In the genomic region with DNA sequence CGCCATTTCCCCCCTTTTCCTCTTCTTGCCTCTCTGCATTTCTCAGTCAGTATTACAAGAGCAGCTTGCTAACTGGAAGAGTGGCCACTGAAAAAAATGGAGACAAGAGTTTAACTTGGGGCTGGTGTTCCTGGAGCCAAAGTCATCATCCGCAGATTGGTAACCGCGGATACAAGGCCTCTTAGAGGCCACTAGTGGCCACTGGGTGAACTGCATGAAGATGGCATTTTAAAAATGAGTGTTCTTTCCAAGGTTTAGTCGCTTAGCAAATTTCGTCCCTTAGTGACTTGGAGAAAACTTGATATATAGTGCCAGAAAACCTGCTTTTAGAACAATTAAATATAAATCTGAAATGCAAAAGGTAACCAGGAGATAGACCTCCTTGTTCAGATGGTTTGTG, we compare ENCODE assay signal across 8 cellular contexts. TPM values are rescaled to one million over a fixed set of nuclear protein-coding genes. Genes with fewer than 3 reads are reported as not detected.
DNase-seq lines count a peak whose midpoint lies in the region; ATAC-seq and TF ChIP-seq lines count a peak whose summit lies in the region.

No MANE protein-coding gene starts in this region.

- WGBS in IMR-90 (ENCODE audit: extremely low coverage in 2 of 2, insufficient read length in 1 of 2), 2 experiments, result no CpG with 5 or more reads among the region's 6 CpGs

- TF ChIP-seq CTCF in IMR-90 (conservative IDR thresholded peaks at IDR 0.05; ENCODE audit: low read depth, low read length), result peak; percentile 41
- peak; percentile 88 for TF ChIP-seq CTCF in fibroblast of mammary gland (conservative IDR thresholded peaks at IDR 0.05; ENCODE audit: control insufficient read depth, insufficient read depth, low read depth, low read length)
- TF ChIP-seq CTCF in neutrophil (IDR thresholded peaks at IDR 0.05), result peak; percentile 74

- TF ChIP-seq POLR2A in IMR-90 (IDR thresholded peaks at IDR 0.05; ENCODE audit: low read depth, low read length), result no peak

- H4K8ac ChIP-seq in IMR-90 (ENCODE audit: low read depth in 2 of 2, low read length in 2 of 2), result no peak overlapping the region

- H2BK120ac ChIP-seq in IMR-90 (ENCODE audit: low read depth, low read length), result no peak overlapping the region

- no peak overlapping the region for H2BK5ac ChIP-seq in IMR-90 (ENCODE audit: low read depth, low read length, poor library complexity, severe bottlenecking)

- H2AK9ac ChIP-seq in IMR-90 (replicated peaks; ENCODE audit: low read depth, low read length, poor library complexity), result no peak overlapping the region

- no peaks in the 10 kb centered on the region for H4K20me1 ChIP-seq in IMR-90 (ENCODE audit: insufficient read depth, low read length)

- H3K27ac ChIP-seq in IMR-90 (ENCODE audit: insufficient read depth, low read length) (no peak overlapping the region), neutrophil (no peak overlapping the region)

- POLR2A ChIA-PET in IMR-90 (lab: Charles Lee; ENCODE audit: unreplicated experiment), result no interaction called here

- H3K4ac ChIP-seq in IMR-90 (ENCODE audit: low read depth, low read length), result no peak overlapping the region

- H2AK5ac ChIP-seq in IMR-90 (ENCODE audit: low read depth, low read length), result no peak overlapping the region

- H4K5ac ChIP-seq in IMR-90 (ENCODE audit: low read depth, low read length), result no peak overlapping the region

- intact Hi-C loops in IMR-90 (cut with micrococcal nuclease), result loop anchor here (10.0 kb wide), 1 partner anchor 841 kb away; no protein-coding TSS in a partner anchor

- peak; percentile 57; the same call in 1 of the 2 replicates for ATAC-seq in IMR-90 (ENCODE audit: low read depth)
- ATAC-seq in HG03378 (IDR thresholded peaks at IDR 0.05; ENCODE audit: unreplicated experiment), result no peak

- H3K9me1 ChIP-seq in IMR-90 (ENCODE audit: insufficient read depth, low read length), result no peaks in the 10 kb centered on the region

- no peak overlapping the region for H2BK15ac ChIP-seq in IMR-90 (ENCODE audit: low read depth, low read length)

- no TSS peak for BruUV-seq in IMR-90 (replicated peaks; lab: Mats Ljungman, UMichigan)

- no peaks in the 10 kb centered on the region for H3K4me1 ChIP-seq in IMR-90 (ENCODE audit: control insufficient read depth, insufficient read depth, low read length)
- peaks cover 7 to 10% of the 10 kb centered on the region in 2 experiments for H3K4me1 ChIP-seq in neutrophil (ENCODE audit: control insufficient read depth in 1 of 2, insufficient read depth in 1 of 2, low read depth in 1 of 2, low read length in 1 of 2)

- H4K91ac ChIP-seq in IMR-90 (ENCODE audit: insufficient read depth, low read depth, low read length), result no peak overlapping the region

- in situ Hi-C loops in IMR-90 (cut with MboI; ENCODE audit: low sequenced_read_pairs), result no loop called here

- H3K4me3 ChIP-seq in IMR-90 (ENCODE audit: insufficient read depth, low read depth, low read length) (no peak overlapping the region), fibroblast of mammary gland (ENCODE audit: control insufficient read depth, low read depth, low read length) (no peak overlapping the region), neutrophil (ENCODE audit: low read depth in 1 of 2, low read length in 1 of 2) (no peak overlapping the region)

- CTCF ChIA-PET in IMR-90 (lab: Yijun Ruan, JAX), result no interaction called here

- H3K27me3 ChIP-seq in IMR-90 (ENCODE audit: control insufficient read depth, insufficient read depth, low read length), result no peaks in the 10 kb centered on the region
- peaks cover 21% of the 10 kb centered on the region for H3K27me3 ChIP-seq in neutrophil

- H3K18ac ChIP-seq in IMR-90 (ENCODE audit: low read depth, low read length), result no peak overlapping the region

- H2BK20ac ChIP-seq in IMR-90 (ENCODE audit: low read depth, low read length), result no peak overlapping the region

- no peak overlapping the region for H3K56ac ChIP-seq in IMR-90 (ENCODE audit: extremely low read depth, insufficient read depth, low read length)

- TF ChIP-seq RAD21 in IMR-90 (IDR thresholded peaks at IDR 0.05; ENCODE audit: low read length), result peak; percentile 33; the same call in 1 of the 2 replicates

- no peaks in the 10 kb centered on the region for H3K79me1 ChIP-seq in IMR-90 (ENCODE audit: low read depth in 1 of 2, low read length in 2 of 2)

- no peak overlapping the region for H3K14ac ChIP-seq in IMR-90 (replicated peaks; ENCODE audit: low read depth, low read length)

- dilution Hi-C loops in IMR-90 (cut with HindIII; ENCODE audit: low sequenced_read_pairs, unreplicated experiment), result no loop called here

- no peak overlapping the region for H3K23ac ChIP-seq in IMR-90 (ENCODE audit: low read depth, low read length)

- DNase-seq in NCI-H526 (lab: John Stamatoyannopoulos, UW) (peak; percentile 14 to 43), NCI-H526 treated with DMSO at 0.1 percent for 48 hours (lab: John Stamatoyannopoulos, UW) (no peak), IMR-90 (peak; percentile 11), SW480 (ENCODE audit: low spot score) (peak; percentile 30), fibroblast of mammary gland (ENCODE audit: low read depth) (peak; percentile 56), cortex of kidney (lab: John Stamatoyannopoulos, UW) (no peak)

- no peak overlapping the region for H3K9ac ChIP-seq in IMR-90 (ENCODE audit: low read depth, low read length)

- H3K4me2 ChIP-seq in IMR-90 (ENCODE audit: low read depth, low read length), result no peak overlapping the region

- H3K9me3 ChIP-seq in IMR-90 (ENCODE audit: control insufficient read depth, insufficient read depth, low read length) (peaks cover 10% of the 10 kb centered on the region; the same call in 1 of the 2 replicates), neutrophil (no peaks in the 10 kb centered on the region)

- no peak overlapping the region for H2AFZ ChIP-seq in IMR-90 (replicated peaks; ENCODE audit: low read length, poor library complexity)

- H3K36me3 ChIP-seq in IMR-90 (ENCODE audit: control insufficient read depth, insufficient read depth, low read length), result no peaks in the 10 kb centered on the region
- H3K36me3 ChIP-seq in neutrophil, result no peaks in the 10 kb centered on the region

TF ChIP-seq in IMR-90, 13 proteins besides CTCF, POLR2A, EP300 and RAD21:
- no peak for TF ChIP-seq MAZ (IDR thresholded peaks at IDR 0.05; ENCODE audit: borderline replicate concordance, low read depth, low read length)

RNA-seq across cellular contexts. Expression of gene F13A1, which starts 4.8 kb away (rescaled TPM):
- not detected in 2 replicates for total RNA-seq in IMR-90 (2012; rRNA removed)
- not detected in 2 replicates for polyA plus RNA-seq in IMR-90 (2012; rRNA removed)
- polyA plus RNA-seq in IMR-90 (2012; cell fraction: cytosol; rRNA removed), result not detected in 2 replicates
- polyA plus RNA-seq in IMR-90 (2012; cell fraction: nucleus; rRNA removed; ENCODE audit: low replicate concordance), result not detected in 2 replicates

Comparison
In these comparisons a context has a peak if more than half of its experiments do, and no peak if none do; other contexts are left out.
1. DNase-seq: peak in NCI-H526 (2 of 2), IMR-90 (single experiment), SW480 (single experiment) and fibroblast of mammary gland (single experiment); none in NCI-H526 treated with DMSO at 0.1 percent for 48 hours (single experiment) and cortex of kidney (single experiment).
2. Peak in every context shown above with its lines, with median percentiles within 50 percentile points of each other: CTCF ChIP-seq.